ENCODE assay signal across 22 cellular contexts in genomic region chr7:130554481-130554880, GRCh38.
A peak's percentile ranks its signal among the peaks of the same experiment; 100 is the strongest.
DNase-seq lines count a peak whose midpoint lies in the region; TF ChIP-seq lines count a peak whose summit lies in the region.
"Had no signal": no experiment of that assay in that cellular context is flagged by ENCODE, and none has a peak within 500 bp of the region (broad histone marks: within the 10 kb centered on the region; RNA-seq: fewer than 3 reads in every experiment).

No MANE protein-coding gene starts in this region.

- TF ChIP-seq EP300 in neural cell (conservative IDR thresholded peaks at IDR 0.05; ENCODE audit: poor library complexity, severe bottlenecking): no peak

- TF ChIP-seq RAD21 in neural cell (conservative IDR thresholded peaks at IDR 0.05): no peak

- 64% methylated on average over 3 of the region's 3 CpGs for WGBS in smooth muscle cell (ENCODE audit: low lambda C conversion rate)

- H3K4me1 ChIP-seq in smooth muscle cell (ENCODE audit: low read depth): no peaks in the 10 kb centered on the region
- H3K4me1 ChIP-seq: A549; BE2C; BLaER1 treated with 17β-estradiol and CSF1 and Interleukin-3, amounts not matched to agents 10 nM and 100 nM had no signal

- TF ChIP-seq CTCF in neural cell (IDR thresholded peaks at IDR 0.05; ENCODE audit: poor library complexity, severe bottlenecking) (no peak), smooth muscle cell (IDR thresholded peaks at IDR 0.05; ENCODE audit: borderline replicate concordance, insufficient read depth, poor library complexity, severe bottlenecking) (no peak)

- H3K9me3 ChIP-seq in neural cell (ENCODE audit: low read length) (no peaks in the 10 kb centered on the region), smooth muscle cell (replicated peaks; ENCODE audit: low read depth) (no peaks in the 10 kb centered on the region)
- H3K9me3 ChIP-seq: A549; BE2C; BLaER1 treated with 17β-estradiol and CSF1 and Interleukin-3, amounts not matched to agents 10 nM and 100 nM had no signal

- H3F3A ChIP-seq in neural cell (ENCODE audit: insufficient read depth, low read length, poor library complexity, severe bottlenecking) (no peaks in the 10 kb centered on the region), smooth muscle cell (ENCODE audit: low read depth) (peaks cover under 1% of the 10 kb centered on the region)

- no peak overlapping the region for H2AFZ ChIP-seq in neural cell (ENCODE audit: low read depth, low read length)
- H2AFZ ChIP-seq in smooth muscle cell (ENCODE audit: low read depth): no peak overlapping the region
- H2AFZ ChIP-seq: GM23248 had no signal

- H3K4me3 ChIP-seq in neural cell (ENCODE audit: low read length): no peak overlapping the region
- H3K4me3 ChIP-seq in smooth muscle cell: no peak overlapping the region
- H3K4me3 ChIP-seq: A549; BLaER1 treated with 17β-estradiol and CSF1 and Interleukin-3, amounts not matched to agents 10 nM and 100 nM; GM12878; GM23248 had no signal

- H3K79me2 ChIP-seq in neural cell (replicated peaks; ENCODE audit: insufficient read depth, low read length) (no peaks in the 10 kb centered on the region), smooth muscle cell (ENCODE audit: low read depth) (no peaks in the 10 kb centered on the region)

- H4K20me1 ChIP-seq in neural cell (ENCODE audit: insufficient read depth) (no peaks in the 10 kb centered on the region), smooth muscle cell (ENCODE audit: low read depth) (no peaks in the 10 kb centered on the region)
- H4K20me1 ChIP-seq: BLaER1 treated with 17β-estradiol and CSF1 and Interleukin-3, amounts not matched to agents 10 nM and 100 nM had no signal

- H3K9ac ChIP-seq in neural cell (ENCODE audit: low read length) (no peak overlapping the region), smooth muscle cell (ENCODE audit: low read depth) (no peak overlapping the region)
- H3K9ac ChIP-seq: BLaER1 treated with 17β-estradiol and CSF1 and Interleukin-3, amounts not matched to agents 10 nM and 100 nM; GM23248 had no signal

- H3K27ac ChIP-seq in neural cell (ENCODE audit: low read length) (no peak overlapping the region), smooth muscle cell (ENCODE audit: low read depth) (peak overlapping the region; percentile 4)
- H3K27ac ChIP-seq: A549; BLaER1 treated with 17β-estradiol and CSF1 and Interleukin-3, amounts not matched to agents 10 nM and 100 nM; GM23248 had no signal

- H3K4me2 ChIP-seq in neural cell (ENCODE audit: low read length) (no peak overlapping the region), smooth muscle cell (no peak overlapping the region)
- H3K4me2 ChIP-seq: A549; BLaER1 treated with 17β-estradiol and CSF1 and Interleukin-3, amounts not matched to agents 10 nM and 100 nM had no signal

- H3K27me3 ChIP-seq in neural cell (ENCODE audit: insufficient read depth, low read depth, low read length) (no peaks in the 10 kb centered on the region), smooth muscle cell (ENCODE audit: low read depth) (no peaks in the 10 kb centered on the region)
- H3K27me3 ChIP-seq: BE2C; BLaER1 treated with 17β-estradiol and CSF1 and Interleukin-3, amounts not matched to agents 10 nM and 100 nM had no signal

- H3K36me3 ChIP-seq in neural cell (ENCODE audit: insufficient read depth, low read length) (peaks cover 8% of the 10 kb centered on the region), smooth muscle cell (ENCODE audit: low read depth) (no peaks in the 10 kb centered on the region)
- H3K36me3 ChIP-seq: BE2C had no signal

- peak; percentile 7 for DNase-seq in RPMI7951 (ENCODE audit: low read depth)
- peak; percentile 12 for DNase-seq in globus pallidus (ENCODE audit: low spot score)
- no peak for DNase-seq in smooth muscle cell (lab: John Stamatoyannopoulos, UW; ENCODE audit: unreplicated experiment)
- DNase-seq in SHP77 treated with DMSO at 0.1 percent for 48 hours (lab: John Stamatoyannopoulos, UW): no peak
- DNase-seq in effector CD8-positive, alpha-beta T cell (lab: John Stamatoyannopoulos, UW): no peak
- DNase-seq in SKM-1 (lab: John Stamatoyannopoulos, UW; ENCODE audit: unreplicated experiment): no peak
- DNase-seq: 8988T; ACHN; AML-193; BE2C; Calu3; CD4-positive, alpha-beta T cell; CD8-positive, alpha-beta memory T cell; COR-L47; EL; GDM1; GM23248; H9 had no signal

- H3K9me2 ChIP-seq in neural cell (ENCODE audit: insufficient read depth, low read length): no peaks in the 10 kb centered on the region

TF ChIP-seq in neural cell, 6 proteins besides CTCF, POLR2A, EP300 and RAD21:
- TF ChIP-seq EZH2 (IDR thresholded peaks at IDR 0.05; ENCODE audit: borderline replicate concordance, insufficient read depth, low read length, poor library complexity, severe bottlenecking): no peak
- peak; percentile 4 for TF ChIP-seq POLR2AphosphoS5 (IDR thresholded peaks at IDR 0.05)
TF ChIP-seq in neural cell: peak in this region for 1.

Comparison
In these comparisons a context has a peak if more than half of its experiments do, and no peak if none do; other contexts are left out.
1. DNase-seq: peak in RPMI7951 (single experiment) and globus pallidus (single experiment); none in smooth muscle cell (single experiment), SHP77 treated with DMSO at 0.1 percent for 48 hours (single experiment), effector CD8-positive, alpha-beta T cell (single experiment) and SKM-1 (single experiment).